Comparison of ENCODE assay signal across 8 cellular contexts in the genomic region with DNA sequence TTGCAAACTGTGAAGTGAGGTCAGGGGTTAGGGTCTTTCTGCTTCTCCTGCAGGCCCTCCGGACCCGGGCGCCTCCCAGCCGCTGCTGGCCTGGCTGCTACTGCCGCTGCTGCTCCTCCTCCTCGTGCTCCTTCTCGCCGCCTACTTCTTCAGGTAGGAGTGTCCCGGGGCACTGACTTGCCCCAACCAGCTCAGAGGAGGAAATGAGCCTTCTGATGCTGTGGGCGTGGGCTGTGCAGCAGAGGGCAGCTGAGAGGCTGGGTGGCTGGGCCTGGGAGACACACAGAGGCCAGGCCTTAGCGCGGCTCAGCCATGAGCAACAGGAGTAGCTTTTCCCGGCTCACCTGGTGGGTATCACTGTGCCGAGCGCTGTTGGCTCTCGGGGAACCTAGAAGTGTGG.
DNase-seq lines count a peak whose midpoint lies in the region; ATAC-seq lines count a peak whose summit lies in the region.

No MANE protein-coding gene starts in this region.

- peak; percentile 86 for DNase-seq in amniotic epithelial cell (ENCODE audit: low read depth)
- DNase-seq in kidney glomerular epithelial cell (lab: John Stamatoyannopoulos, UW) = peak; percentile 88
- DNase-seq in stimulated activated CD4-positive, alpha-beta T cell treated with anti-CD3 and anti-CD28 coated beads, TNF-alpha, amount 100 ng/mL, for 1 hour (ENCODE audit: low read depth in 3 of 3, low spot score in 1 of 3) = peak; percentile 52 to 63 (median 56)
- no peak for DNase-seq in NCI-H510A (lab: John Stamatoyannopoulos, UW)
- DNase-seq in T1000 (lab: John Stamatoyannopoulos, UW) = no peak

- H3K4me1 Mint-ChIP-seq in T-helper 1 cell treated with Interleukin-12 subunit alpha and Interleukin-12 subunit beta and Interleukin-4 antibody, amounts not matched to agents 30 μg/mL and 1 μg/mL, for 36 hours (ENCODE audit: low read depth) = peaks cover 37% of the 10 kb centered on the region

- H3K27ac Mint-ChIP-seq in T-helper 1 cell treated with Interleukin-12 subunit alpha and Interleukin-12 subunit beta and Interleukin-4 antibody, amounts not matched to agents 30 μg/mL and 1 μg/mL, for 36 hours = peak overlapping the region; percentile 95

- ATAC-seq in GM19035 (IDR thresholded peaks at IDR 0.05; ENCODE audit: unreplicated experiment) (peak; percentile 99), HG03159 (IDR thresholded peaks at IDR 0.05; ENCODE audit: unreplicated experiment) (peak; percentile 99)

- peak overlapping the region; percentile 87 for H3K4me3 Mint-ChIP-seq in T-helper 1 cell treated with Interleukin-12 subunit alpha and Interleukin-12 subunit beta and Interleukin-4 antibody, amounts not matched to agents 30 μg/mL and 1 μg/mL, for 36 hours

- no peaks in the 10 kb centered on the region for H3K27me3 Mint-ChIP-seq in T-helper 1 cell treated with Interleukin-12 subunit alpha and Interleukin-12 subunit beta and Interleukin-4 antibody, amounts not matched to agents 30 μg/mL and 1 μg/mL, for 36 hours (ENCODE audit: low read depth)

- no peaks in the 10 kb centered on the region for H3K9me3 Mint-ChIP-seq in T-helper 1 cell treated with Interleukin-12 subunit alpha and Interleukin-12 subunit beta and Interleukin-4 antibody, amounts not matched to agents 30 μg/mL and 1 μg/mL, for 36 hours

- H3K36me3 Mint-ChIP-seq in T-helper 1 cell treated with Interleukin-12 subunit alpha and Interleukin-12 subunit beta and Interleukin-4 antibody, amounts not matched to agents 30 μg/mL and 1 μg/mL, for 36 hours (ENCODE audit: low read depth) = peaks cover 29% of the 10 kb centered on the region

Comparison
In these comparisons a context has a peak if more than half of its experiments do, and no peak if none do; other contexts are left out.
1. DNase-seq: peak in amniotic epithelial cell (single experiment), kidney glomerular epithelial cell (single experiment) and stimulated activated CD4-positive, alpha-beta T cell treated with anti-CD3 and anti-CD28 coated beads, TNF-alpha, amount 100 ng/mL, for 1 hour (3 of 3); none in NCI-H510A (single experiment) and T1000 (single experiment).